Comparison of ENCODE assay signal across 1 cellular context in the genomic region with DNA sequence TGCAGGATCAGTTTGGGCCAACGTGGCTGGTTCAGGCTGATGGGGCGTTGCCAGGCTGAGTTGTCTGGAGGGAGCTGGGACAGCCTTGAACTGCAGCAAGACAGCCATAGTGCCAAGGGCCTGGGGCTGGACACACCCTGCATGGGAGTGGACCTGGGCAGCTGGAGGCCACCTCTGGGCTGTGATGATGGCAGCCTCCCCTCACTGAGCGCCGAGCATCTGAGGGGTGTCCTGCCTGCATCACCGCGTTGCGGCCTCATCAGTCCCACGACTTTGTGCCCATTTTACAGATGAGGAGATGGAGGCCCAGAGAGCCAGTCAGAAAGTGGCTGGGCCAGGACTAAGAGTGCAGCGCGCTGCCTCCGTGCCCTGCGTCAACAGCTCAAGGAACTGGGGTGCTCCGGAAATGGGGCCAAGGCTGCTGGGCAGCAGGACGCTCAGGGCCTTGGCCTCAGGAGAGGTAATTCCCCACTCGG.
A peak's percentile ranks its signal among the peaks of the same experiment; 100 is the strongest.
TF ChIP-seq lines count a peak whose summit lies in the region.

No MANE protein-coding gene starts in this region.

TF ChIP-seq in GM12878, 131 proteins besides CTCF, POLR2A, EP300 and RAD21:
- TF ChIP-seq LARP7 (IDR thresholded peaks at IDR 0.05): 0 out of 2 replicates have a peak, but pooled peaks have one; percentile 13
- TF ChIP-seq TAF1 (IDR thresholded peaks at IDR 0.05; ENCODE audit: borderline replicate concordance, low read depth, low read length): no peak
TF ChIP-seq in GM12878: peak in this region for 1.
